ENCODE assay signal across 8 cellular contexts in the genomic region with DNA sequence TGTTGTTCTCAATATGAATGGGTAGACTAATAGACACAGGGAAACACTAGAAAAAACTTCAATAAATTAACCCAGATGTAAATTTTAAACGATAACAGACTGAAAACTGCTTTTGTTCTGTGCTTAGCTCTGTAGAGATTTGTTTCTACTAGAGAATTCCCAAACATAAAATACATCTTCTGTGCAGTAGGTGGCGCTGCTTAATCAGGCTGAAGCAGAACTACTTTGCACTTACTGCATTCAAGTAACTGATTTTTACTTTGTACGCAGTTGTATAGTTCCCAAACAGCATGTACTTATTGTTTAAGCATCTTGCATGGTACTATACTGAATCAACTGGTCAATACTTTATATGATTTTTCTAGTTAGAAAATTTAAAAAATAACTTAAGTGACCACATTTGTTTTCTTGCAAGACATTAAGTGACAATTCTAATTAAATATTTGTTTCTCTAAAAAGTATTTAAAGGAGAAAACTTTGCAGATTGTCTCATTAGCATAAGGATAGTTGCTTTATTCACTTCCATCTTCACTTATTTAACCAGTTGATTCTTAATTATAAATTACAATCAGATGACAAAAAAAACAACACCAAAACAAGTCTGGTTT.
DNase-seq lines count a peak whose midpoint lies in the region; ATAC-seq and TF ChIP-seq lines count a peak whose summit lies in the region.

No MANE protein-coding gene starts in this region.

- H3K27ac Mint-ChIP-seq in stimulated activated memory B cell treated with anti-CD40 and anti-IgM and Interleukin-4, amounts not matched to agents 10 μg/mL and 1 μg/mL and 100 μg/mL, for 72 hours, result no peak overlapping the region

- no peak overlapping the region for H3K4me2 ChIP-seq in IMR-90 (ENCODE audit: low read depth, low read length)

- dilution Hi-C loops in IMR-90 (cut with HindIII; ENCODE audit: low sequenced_read_pairs, unreplicated experiment), result no loop called here

- TF ChIP-seq CTCF in IMR-90 (conservative IDR thresholded peaks at IDR 0.05; ENCODE audit: low read depth, low read length), result peak; percentile 85

- TF ChIP-seq RAD21 in IMR-90 (IDR thresholded peaks at IDR 0.05; ENCODE audit: low read length), result peak; percentile 95

- H2AFZ ChIP-seq in IMR-90 (replicated peaks; ENCODE audit: low read length, poor library complexity), result no peak overlapping the region

- no peak overlapping the region for H2BK5ac ChIP-seq in IMR-90 (ENCODE audit: low read depth, low read length, poor library complexity, severe bottlenecking)

- no CpG with 5 or more reads among the region's 3 CpGs for WGBS in IMR-90 (ENCODE audit: extremely low coverage in 2 of 2, insufficient read length in 1 of 2), 2 experiments

- no peak overlapping the region for H2BK20ac ChIP-seq in IMR-90 (ENCODE audit: low read depth, low read length)

- H2AK5ac ChIP-seq in IMR-90 (ENCODE audit: low read depth, low read length), result no peak overlapping the region

- H3K9me1 ChIP-seq in IMR-90 (ENCODE audit: insufficient read depth, low read length), result no peaks in the 10 kb centered on the region

- peaks cover 5% of the 10 kb centered on the region for H3K4me1 ChIP-seq in IMR-90 (ENCODE audit: control insufficient read depth, insufficient read depth, low read length)

- H2BK120ac ChIP-seq in IMR-90 (ENCODE audit: low read depth, low read length), result no peak overlapping the region

- no peaks in the 10 kb centered on the region for H3K9me3 Mint-ChIP-seq in stimulated activated memory B cell treated with anti-CD40 and anti-IgM and Interleukin-4, amounts not matched to agents 10 μg/mL and 1 μg/mL and 100 μg/mL, for 72 hours

- H4K20me1 ChIP-seq in IMR-90 (ENCODE audit: insufficient read depth, low read length), result no peaks in the 10 kb centered on the region

- no peaks in the 10 kb centered on the region for H3K27me3 ChIP-seq in IMR-90 (ENCODE audit: control insufficient read depth, insufficient read depth, low read length)

- no peak overlapping the region for H3K14ac ChIP-seq in IMR-90 (replicated peaks; ENCODE audit: low read depth, low read length)

- no peak overlapping the region for H3K27ac ChIP-seq in IMR-90 (ENCODE audit: insufficient read depth, low read length)

- H2BK15ac ChIP-seq in IMR-90 (ENCODE audit: low read depth, low read length), result no peak overlapping the region

- H2AK9ac ChIP-seq in IMR-90 (replicated peaks; ENCODE audit: low read depth, low read length, poor library complexity), result no peak overlapping the region

- ATAC-seq in GM21390 (IDR thresholded peaks at IDR 0.05; ENCODE audit: unreplicated experiment), result peak; percentile 70
- ATAC-seq in IMR-90 (ENCODE audit: low read depth), result peak; percentile 80
- ATAC-seq in stimulated activated memory B cell treated with anti-CD40 and anti-IgM and Interleukin-4, amounts not matched to agents 10 μg/mL and 1 μg/mL and 100 μg/mL, for 72 hours, result no peak

- H3K4me3 ChIP-seq in IMR-90 (ENCODE audit: insufficient read depth, low read depth, low read length), result no peak overlapping the region

- no peak overlapping the region for H3K56ac ChIP-seq in IMR-90 (ENCODE audit: extremely low read depth, insufficient read depth, low read length)

- no peaks in the 10 kb centered on the region for H3K9me3 ChIP-seq in IMR-90 (ENCODE audit: control insufficient read depth, insufficient read depth, low read length)

- H4K91ac ChIP-seq in IMR-90 (ENCODE audit: insufficient read depth, low read depth, low read length), result no peak overlapping the region

- no peaks in the 10 kb centered on the region for H3K27me3 Mint-ChIP-seq in stimulated activated memory B cell treated with anti-CD40 and anti-IgM and Interleukin-4, amounts not matched to agents 10 μg/mL and 1 μg/mL and 100 μg/mL, for 72 hours

- in situ Hi-C loops in IMR-90 (cut with MboI; ENCODE audit: low sequenced_read_pairs), result no loop called here

- no peak overlapping the region for H3K23ac ChIP-seq in IMR-90 (ENCODE audit: low read depth, low read length)

- TF ChIP-seq POLR2A in IMR-90 (IDR thresholded peaks at IDR 0.05; ENCODE audit: low read depth, low read length), result no peak

- H4K5ac ChIP-seq in IMR-90 (ENCODE audit: low read depth, low read length), result no peak overlapping the region

- H3K79me1 ChIP-seq in IMR-90 (ENCODE audit: low read depth in 1 of 2, low read length in 2 of 2), result no peaks in the 10 kb centered on the region

- H3K18ac ChIP-seq in IMR-90 (ENCODE audit: low read depth, low read length), result no peak overlapping the region

- no peak overlapping the region for H4K8ac ChIP-seq in IMR-90 (ENCODE audit: low read depth in 2 of 2, low read length in 2 of 2)

- no peaks in the 10 kb centered on the region for H3K36me3 Mint-ChIP-seq in stimulated activated memory B cell treated with anti-CD40 and anti-IgM and Interleukin-4, amounts not matched to agents 10 μg/mL and 1 μg/mL and 100 μg/mL, for 72 hours

- H3K9ac ChIP-seq in IMR-90 (ENCODE audit: low read depth, low read length), result no peak overlapping the region

- no TSS peak for BruUV-seq in IMR-90 (replicated peaks; lab: Mats Ljungman, UMichigan)

- H3K4ac ChIP-seq in IMR-90 (ENCODE audit: low read depth, low read length), result no peak overlapping the region

- DNase-seq in DMS53 treated with DMSO at 0.1 percent for 48 hours (lab: John Stamatoyannopoulos, UW; ENCODE audit: unreplicated experiment), result peak; percentile 62
- DNase-seq in IMR-90, result peak; percentile 80
- peak; percentile 54 for DNase-seq in RPMI7951 (ENCODE audit: low read depth)
- peak; percentile 20 for DNase-seq in activated effector memory CD4-positive, alpha-beta T cell treated with Interleukin-2 at 50 U/mL for 16 hours
- peak; percentile 59 for DNase-seq in globus pallidus (ENCODE audit: low spot score)
- peak; percentile 55 for DNase-seq in putamen (ENCODE audit: low spot score)

- H3K4me3 Mint-ChIP-seq in stimulated activated memory B cell treated with anti-CD40 and anti-IgM and Interleukin-4, amounts not matched to agents 10 μg/mL and 1 μg/mL and 100 μg/mL, for 72 hours, result no peak overlapping the region

- H3K36me3 ChIP-seq in IMR-90 (ENCODE audit: control insufficient read depth, insufficient read depth, low read length), result no peaks in the 10 kb centered on the region

- intact Hi-C loops in IMR-90 (cut with micrococcal nuclease), result loop anchor here (1.0 to 5.0 kb wide), 9 partner anchors 140 to 1060 kb away; no protein-coding TSS in a partner anchor

- POLR2A ChIA-PET in IMR-90 (lab: Charles Lee; ENCODE audit: unreplicated experiment), result no interaction called here

- H3K4me1 Mint-ChIP-seq in stimulated activated memory B cell treated with anti-CD40 and anti-IgM and Interleukin-4, amounts not matched to agents 10 μg/mL and 1 μg/mL and 100 μg/mL, for 72 hours, result no peaks in the 10 kb centered on the region

- CTCF ChIA-PET in IMR-90 (lab: Yijun Ruan, JAX), result interaction anchor here (0.7 to 1.5 kb wide), 2 partner anchors 225 to 691 kb away, joined by 3 to 5 read pairs; no protein-coding TSS in a partner anchor

TF ChIP-seq in IMR-90, 13 proteins besides CTCF, POLR2A, EP300 and RAD21:
- TF ChIP-seq SMC3 (IDR thresholded peaks at IDR 0.05; ENCODE audit: low read depth, low read length) (peak; percentile 90), CHD1 (IDR thresholded peaks at IDR 0.05; ENCODE audit: low read depth, low read length) (no peak)

Comparison
In these comparisons a context has a peak if more than half of its experiments do, and no peak if none do; other contexts are left out.
1. DNase-seq: peak in every context shown above with its lines; median percentile 80 in IMR-90; 62 in DMS53 treated with DMSO at 0.1 percent for 48 hours; 59 in globus pallidus; 55 in putamen; 54 in RPMI7951; 20 in activated effector memory CD4-positive, alpha-beta T cell treated with Interleukin-2 at 50 U/mL for 16 hours.